1 cellular context compared by ENCODE assay signal in genomic region chr20:59046862-59047261, GRCh38.
TF ChIP-seq lines count a peak whose summit lies in the region.

No MANE protein-coding gene starts in this region.

TF ChIP-seq in K562, 482 proteins besides CTCF, POLR2A, EP300 and RAD21:
- TF ChIP-seq ZNF512 (tag; IDR thresholded peaks at IDR 0.05) (peak; percentile 57; the same call in 1 of the 2 replicates), ZNF431 (CRISPR knock-in tag; IDR thresholded peaks at IDR 0.05) (no peak)
